In the genomic region with DNA sequence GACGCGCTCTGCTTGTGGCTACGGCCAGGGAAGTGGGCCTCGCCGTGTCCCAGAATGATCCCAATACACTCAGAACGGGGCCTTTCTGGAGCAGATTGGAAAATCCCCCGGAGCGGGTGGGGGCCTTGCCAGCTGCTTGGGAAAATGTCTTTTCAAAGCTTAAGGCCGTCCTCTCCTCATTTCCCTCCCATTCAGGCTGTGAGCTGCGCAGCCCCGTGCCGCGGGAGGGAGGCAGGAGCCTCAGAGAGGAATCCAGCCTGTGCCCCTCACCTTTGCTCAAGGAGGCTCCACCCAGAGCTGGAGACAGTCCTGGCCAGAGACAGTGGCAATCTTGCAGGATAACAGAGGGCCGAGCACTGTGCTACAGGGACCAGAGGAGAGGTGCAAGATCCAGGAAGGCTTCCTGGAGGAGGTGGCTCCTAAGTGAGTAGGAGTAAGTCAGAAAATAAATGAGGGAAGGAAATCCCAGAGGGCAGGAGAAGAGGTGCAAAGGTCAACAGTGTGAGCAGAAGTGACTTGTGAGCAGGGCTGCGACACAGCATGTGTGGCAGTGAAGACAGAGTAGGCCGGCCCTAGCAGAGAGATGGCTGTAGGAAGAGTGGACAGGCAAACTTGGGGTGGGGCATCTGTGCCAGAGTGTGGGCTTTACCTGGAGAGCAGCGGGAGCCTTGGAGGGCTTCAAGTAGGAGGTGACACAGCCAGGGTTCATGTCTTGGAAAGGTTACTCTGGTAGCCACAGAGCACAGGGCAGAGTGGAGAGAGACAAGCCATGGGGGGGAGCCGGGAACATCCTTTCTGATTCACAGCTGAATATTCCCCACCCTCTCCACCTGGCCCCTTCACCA, we compare ENCODE assay signal across 20 cellular contexts. TPM values are rescaled to one million over a fixed set of nuclear protein-coding genes. Genes with fewer than 3 reads are reported as not detected.
DNase-seq lines count a peak whose midpoint lies in the region; ATAC-seq, FAIRE-seq and TF ChIP-seq lines count a peak whose summit lies in the region.
"Had no signal": no experiment of that assay in that cellular context is flagged by ENCODE, and none has a peak within 500 bp of the region (broad histone marks: within the 10 kb centered on the region; RNA-seq: fewer than 3 reads in every experiment).

No MANE protein-coding gene starts in this region.

- H3K27me3 Mint-ChIP-seq in astrocyte (ENCODE audit: low read depth, unreplicated experiment), result peaks cover 45% of the 10 kb centered on the region
- H3K27me3 Mint-ChIP-seq: activated B cell treated with CpG ODN at 0.5 μM for 24 hours; activated T-cell treated with anti-CD3 and anti-CD28 coated beads, Interleukin-2, amount 50 U/mL, for 24 hours; stimulated activated naive CD8-positive, alpha-beta T cell treated with anti-CD3 and anti-CD28 coated beads, Interleukin-15, amount 100 ng/mL, for 72 hours had no signal

- no peak for TF ChIP-seq POLR2A in right lobe of liver (IDR thresholded peaks at IDR 0.05)
- no peak for TF ChIP-seq POLR2A in testis (IDR thresholded peaks at IDR 0.05)

- H2AFZ ChIP-seq in astrocyte (ENCODE audit: low read depth, low read length), result no peak overlapping the region
- H2AFZ ChIP-seq: GM23338 had no signal

- H3K27ac Mint-ChIP-seq in astrocyte (ENCODE audit: unreplicated experiment), result peak overlapping the region; percentile 44
- H3K27ac Mint-ChIP-seq: activated B cell treated with CpG ODN at 0.5 μM for 24 hours; activated CD8-positive, alpha-beta T cell treated with anti-CD3 and anti-CD28 coated beads, Interleukin-2, amount 10 ng/mL, durations not matched to agents 7 days and 5 days; activated T-cell treated with anti-CD3 and anti-CD28 coated beads, Interleukin-2, amount 50 U/mL, for 24 hours; GM23338; stimulated activated naive CD8-positive, alpha-beta T cell treated with anti-CD3 and anti-CD28 coated beads, Interleukin-15, amount 100 ng/mL, for 72 hours; T-helper 2 cell treated with Interferon-gamma antibody and Interleukin-4, amounts not matched to agents 5 μg/mL and 100 μg/mL, for 36 hours had no signal

- H3K79me2 ChIP-seq in astrocyte (ENCODE audit: insufficient read depth, low read length), result no peaks in the 10 kb centered on the region

- TF ChIP-seq CTCF in astrocyte (IDR thresholded peaks at IDR 0.05; ENCODE audit: insufficient read depth, low read depth, low read length) (no peak), right lobe of liver (IDR thresholded peaks at IDR 0.05) (no peak), testis (IDR thresholded peaks at IDR 0.05) (no peak)

- H3K4me3 ChIP-seq in astrocyte (ENCODE audit: insufficient read depth, low read depth, low read length), result no peak overlapping the region
- no peak overlapping the region for H3K4me3 ChIP-seq in right lobe of liver
- H3K4me3 ChIP-seq in testis, result no peak overlapping the region
- H3K4me3 ChIP-seq: dorsolateral prefrontal cortex, GM23338, SK-N-MC had no signal

- H3K36me3 ChIP-seq in astrocyte (ENCODE audit: insufficient read depth, low read length) (no peaks in the 10 kb centered on the region), right lobe of liver (no peaks in the 10 kb centered on the region), testis (ENCODE audit: low read depth, missing control alignments) (no peaks in the 10 kb centered on the region)

- H3K9me3 ChIP-seq in astrocyte (ENCODE audit: insufficient read depth, low read depth, low read length), result peaks cover 3% of the 10 kb centered on the region
- no peaks in the 10 kb centered on the region for H3K9me3 ChIP-seq in right lobe of liver
- H3K9me3 ChIP-seq in testis, result no peaks in the 10 kb centered on the region

- no peak for ATAC-seq in right lobe of liver
- ATAC-seq in HG03442 (IDR thresholded peaks at IDR 0.05; ENCODE audit: unreplicated experiment), result no peak
- ATAC-seq: activated CD8-positive, alpha-beta T cell treated with anti-CD3 and anti-CD28 coated beads, Interleukin-2, amount 10 ng/mL, durations not matched to agents 7 days and 5 days; GM23338; stimulated activated naive CD8-positive, alpha-beta T cell treated with anti-CD3 and anti-CD28 coated beads, Interleukin-15, amount 100 ng/mL, for 72 hours had no signal

- no peak for FAIRE-seq in astrocyte (lab: Jason Lieb, UNC)
- FAIRE-seq: bronchial epithelial cell, G401.6 had no signal

- H3K9me3 Mint-ChIP-seq in astrocyte (ENCODE audit: unreplicated experiment), result peaks cover 4% of the 10 kb centered on the region
- H3K9me3 Mint-ChIP-seq: activated B cell treated with CpG ODN at 0.5 μM for 24 hours; activated T-cell treated with anti-CD3 and anti-CD28 coated beads, Interleukin-2, amount 50 U/mL, for 24 hours; GM23338; T-helper 2 cell treated with Interferon-gamma antibody and Interleukin-4, amounts not matched to agents 5 μg/mL and 100 μg/mL, for 36 hours had no signal

- H3K27me3 ChIP-seq in astrocyte (ENCODE audit: insufficient read depth, low read length) (no peaks in the 10 kb centered on the region), right lobe of liver (no peaks in the 10 kb centered on the region), testis (no peaks in the 10 kb centered on the region)

- 82% methylated on average over 3 of the region's 18 CpGs for WGBS in right lobe of liver (ENCODE audit: insufficient coverage, low coverage, low lambda C conversion rate, missing lambda C conversion rate)
- WGBS in testis, 2 donors, result 66 to 69% methylated on average over 16 to 18 of the region's 18 CpGs

- H3K27ac ChIP-seq in astrocyte (ENCODE audit: low read depth, low read length) (no peak overlapping the region), right lobe of liver (no peak overlapping the region), testis (peak overlapping the region in 1 of 2 donors; percentile 50)
- H3K27ac ChIP-seq: SK-N-MC had no signal

- no peaks in the 10 kb centered on the region for H4K20me1 ChIP-seq in astrocyte (ENCODE audit: insufficient read depth, low read length)

- H3K4me1 Mint-ChIP-seq in astrocyte (ENCODE audit: low read depth, unreplicated experiment), result no peaks in the 10 kb centered on the region
- H3K4me1 Mint-ChIP-seq: activated B cell treated with CpG ODN at 0.5 μM for 24 hours; GM23338; stimulated activated naive CD8-positive, alpha-beta T cell treated with anti-CD3 and anti-CD28 coated beads, Interleukin-15, amount 100 ng/mL, for 72 hours had no signal

- no peak overlapping the region for H3K4me2 ChIP-seq in astrocyte (ENCODE audit: low read length)
- H3K4me2 ChIP-seq: GM23338 had no signal

- no peak overlapping the region for H3K4me3 Mint-ChIP-seq in astrocyte (ENCODE audit: unreplicated experiment)
- H3K4me3 Mint-ChIP-seq: activated B cell treated with CpG ODN at 0.5 μM for 24 hours; activated CD8-positive, alpha-beta T cell treated with anti-CD3 and anti-CD28 coated beads, Interleukin-2, amount 10 ng/mL, durations not matched to agents 7 days and 5 days; activated T-cell treated with anti-CD3 and anti-CD28 coated beads, Interleukin-2, amount 50 U/mL, for 24 hours; GM23338; stimulated activated naive CD8-positive, alpha-beta T cell treated with anti-CD3 and anti-CD28 coated beads, Interleukin-15, amount 100 ng/mL, for 72 hours; T-helper 2 cell treated with Interferon-gamma antibody and Interleukin-4, amounts not matched to agents 5 μg/mL and 100 μg/mL, for 36 hours had no signal

- intact Hi-C loops in right lobe of liver (cut with DNase I) (no loop called here), testis (cut with DNase I; ENCODE audit: low total_unique reads) (no loop called here)

- peaks cover 3% of the 10 kb centered on the region for H3K36me3 Mint-ChIP-seq in astrocyte (ENCODE audit: low read depth, unreplicated experiment)

- no peak overlapping the region for H3K9ac ChIP-seq in astrocyte (ENCODE audit: low read length)

- no peaks in the 10 kb centered on the region for H3K4me1 ChIP-seq in astrocyte (ENCODE audit: insufficient read depth, low read length)
- H3K4me1 ChIP-seq in right lobe of liver, result peaks cover 0 to 19% (median 8%) of the 10 kb centered on the region in 4 donors
- peaks cover 7% of the 10 kb centered on the region for H3K4me1 ChIP-seq in testis

- DNase-seq in activated effector memory CD4-positive, alpha-beta T cell treated with anti-CD3 and anti-CD28 coated beads, Interleukin-2, amount 50 U/mL, for 16 hours, result peak; percentile 43
- DNase-seq in activated effector memory CD4-positive, alpha-beta T cell treated with Interleukin-2 at 50 U/mL for 16 hours, result no peak
- DNase-seq in astrocyte (ENCODE audit: low read depth), result no peak
- DNase-seq in right lobe of liver, result peak in 2 of 3 donors; percentile 29 to 33
- peak; percentile 26 for DNase-seq in testis
- no peak for DNase-seq in stimulated activated CD4-positive, alpha-beta T cell treated with anti-CD3 and anti-CD28 coated beads, Interleukin-4, amount 100 ng/mL, for 1 hour
- no peak for DNase-seq in NCI-H1694 (lab: John Stamatoyannopoulos, UW)
- DNase-seq: activated B cell treated with CpG ODN at 0.5 μM for 24 hours; activated CD8-positive, alpha-beta T cell treated with anti-CD3 and anti-CD28 coated beads, Interleukin-2, amount 10 ng/mL, durations not matched to agents 7 days and 5 days; activated T-cell treated with anti-CD3 and anti-CD28 coated beads, Interleukin-2, amount 50 U/mL, for 24 hours; stimulated activated CD4-positive, alpha-beta T cell treated with anti-CD3 and anti-CD28 coated beads, Interleukin-2, amount 100 ng/mL, for 24 hours; stimulated activated naive CD8-positive, alpha-beta T cell treated with anti-CD3 and anti-CD28 coated beads, Interleukin-15, amount 100 ng/mL, for 72 hours had no signal

RNA-seq across cellular contexts. Expression of a gene that starts 53.8 kb away (rescaled TPM):
- total RNA-seq in astrocyte, result 0.46 and 0.79 TPM in 2 replicates
- total RNA-seq in right lobe of liver, result 1 to 10 TPM in 1 of 6 experiments, under 1 TPM in 1, not detected in 4; 0.39 to 6.4 TPM
- total RNA-seq in testis, result 1 to 10 TPM; 2.4 to 4.6 TPM
- polyA plus RNA-seq in testis (ENCODE audit: insufficient read depth, low read depth, low replicate concordance), result 2.3 TPM
- total RNA-seq: A673; activated B cell treated with CpG ODN at 0.5 μM for 24 hours; activated CD8-positive, alpha-beta T cell treated with anti-CD3 and anti-CD28 coated beads, Interleukin-2, amount 10 ng/mL, durations not matched to agents 7 days and 5 days; bronchial epithelial cell had no signal

Comparison
In these comparisons a context has a peak if more than half of its experiments do, and no peak if none do; other contexts are left out.
1. DNase-seq: peak in activated effector memory CD4-positive, alpha-beta T cell treated with anti-CD3 and anti-CD28 coated beads, Interleukin-2, amount 50 U/mL, for 16 hours (single experiment), right lobe of liver (2 of 3) and testis (single experiment); none in activated effector memory CD4-positive, alpha-beta T cell treated with Interleukin-2 at 50 U/mL for 16 hours (single experiment), astrocyte (single experiment), stimulated activated CD4-positive, alpha-beta T cell treated with anti-CD3 and anti-CD28 coated beads, Interleukin-4, amount 100 ng/mL, for 1 hour (single experiment) and NCI-H1694 (single experiment).